In the genomic region with DNA sequence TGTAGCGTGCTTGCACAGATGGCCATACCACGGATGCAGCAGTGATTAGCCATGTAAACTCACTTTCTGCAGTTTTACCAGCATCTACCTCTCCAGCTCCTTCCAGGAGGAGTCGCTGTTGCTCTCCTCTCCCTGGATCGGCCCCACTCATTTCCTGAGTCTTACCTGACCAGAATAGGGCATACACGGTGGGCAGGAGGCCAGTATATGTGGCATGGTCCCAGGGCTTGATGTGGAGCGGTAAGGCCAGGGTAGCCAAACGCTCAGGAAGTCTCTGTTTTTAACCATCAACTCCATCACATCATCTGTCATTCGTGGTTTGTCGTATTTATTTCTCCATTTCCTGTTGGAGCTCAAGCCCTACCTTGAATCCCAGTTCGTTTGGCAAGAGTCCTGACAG, we compare ENCODE assay signal across 1 cellular context.
TF ChIP-seq lines count a peak whose summit lies in the region.

No MANE protein-coding gene starts in this region.

TF ChIP-seq in HepG2, 621 proteins besides CTCF, POLR2A, EP300 and RAD21 (continued from another document):
- TF ChIP-seq, protein P1, sequence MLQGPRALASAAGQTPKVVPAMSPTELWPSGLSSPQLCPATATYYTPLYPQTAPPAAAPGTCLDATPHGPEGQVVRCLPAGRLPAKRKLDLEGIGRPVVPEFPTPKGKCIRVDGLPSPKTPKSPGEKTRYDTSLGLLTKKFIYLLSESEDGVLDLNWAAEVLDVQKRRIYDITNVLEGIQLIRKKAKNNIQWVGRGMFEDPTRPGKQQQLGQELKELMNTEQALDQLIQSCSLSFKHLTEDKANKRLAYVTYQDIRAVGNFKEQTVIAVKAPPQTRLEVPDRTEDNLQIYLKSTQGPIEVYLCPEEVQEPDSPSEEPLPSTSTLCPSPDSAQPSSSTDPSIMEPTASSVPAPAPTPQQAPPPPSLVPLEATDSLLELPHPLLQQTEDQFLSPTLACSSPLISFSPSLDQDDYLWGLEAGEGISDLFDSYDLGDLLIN (CRISPR knock-in tag; IDR thresholded peaks at IDR 0.05; ENCODE audit: borderline replicate concordance): no peak
- TF ChIP-seq ZIK1 (CRISPR knock-in tag; IDR thresholded peaks at IDR 0.05; ENCODE audit: borderline replicate concordance, low read depth): no peak
- 0 out of 2 replicates have a peak, but pooled peaks have one; percentile 23 for TF ChIP-seq ELF1 (CRISPR knock-in tag; IDR thresholded peaks at IDR 0.05)
- no peak for TF ChIP-seq ZNF343 (CRISPR knock-in tag; IDR thresholded peaks at IDR 0.05)
- TF ChIP-seq BCL6 (CRISPR knock-in tag; IDR thresholded peaks at IDR 0.05): 0 out of 2 replicates have a peak, but pooled peaks have one; percentile 24
- TF ChIP-seq, protein P2, sequence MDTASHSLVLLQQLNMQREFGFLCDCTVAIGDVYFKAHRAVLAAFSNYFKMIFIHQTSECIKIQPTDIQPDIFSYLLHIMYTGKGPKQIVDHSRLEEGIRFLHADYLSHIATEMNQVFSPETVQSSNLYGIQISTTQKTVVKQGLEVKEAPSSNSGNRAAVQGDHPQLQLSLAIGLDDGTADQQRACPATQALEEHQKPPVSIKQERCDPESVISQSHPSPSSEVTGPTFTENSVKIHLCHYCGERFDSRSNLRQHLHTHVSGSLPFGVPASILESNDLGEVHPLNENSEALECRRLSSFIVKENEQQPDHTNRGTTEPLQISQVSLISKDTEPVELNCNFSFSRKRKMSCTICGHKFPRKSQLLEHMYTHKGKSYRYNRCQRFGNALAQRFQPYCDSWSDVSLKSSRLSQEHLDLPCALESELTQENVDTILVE (CRISPR knock-in tag; IDR thresholded peaks at IDR 0.05): 0 out of 2 replicates have a peak, but pooled peaks have one; percentile 31
- no peak for TF ChIP-seq PAX8 (CRISPR knock-in tag; IDR thresholded peaks at IDR 0.05; ENCODE audit: borderline replicate concordance)
- TF ChIP-seq ZNF703 (CRISPR knock-in tag; IDR thresholded peaks at IDR 0.05; ENCODE audit: borderline replicate concordance): no peak
- TF ChIP-seq YEATS4 (CRISPR knock-in tag; IDR thresholded peaks at IDR 0.05; ENCODE audit: borderline replicate concordance): no peak
- TF ChIP-seq, protein P3, sequence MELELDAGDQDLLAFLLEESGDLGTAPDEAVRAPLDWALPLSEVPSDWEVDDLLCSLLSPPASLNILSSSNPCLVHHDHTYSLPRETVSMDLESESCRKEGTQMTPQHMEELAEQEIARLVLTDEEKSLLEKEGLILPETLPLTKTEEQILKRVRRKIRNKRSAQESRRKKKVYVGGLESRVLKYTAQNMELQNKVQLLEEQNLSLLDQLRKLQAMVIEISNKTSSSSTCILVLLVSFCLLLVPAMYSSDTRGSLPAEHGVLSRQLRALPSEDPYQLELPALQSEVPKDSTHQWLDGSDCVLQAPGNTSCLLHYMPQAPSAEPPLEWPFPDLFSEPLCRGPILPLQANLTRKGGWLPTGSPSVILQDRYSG (CRISPR knock-in tag; IDR thresholded peaks at IDR 0.05): no peak
- 0 out of 2 replicates have a peak, but pooled peaks have one; percentile 30 for TF ChIP-seq GATAD2A (CRISPR knock-in tag; IDR thresholded peaks at IDR 0.05)
- TF ChIP-seq, protein P4, sequence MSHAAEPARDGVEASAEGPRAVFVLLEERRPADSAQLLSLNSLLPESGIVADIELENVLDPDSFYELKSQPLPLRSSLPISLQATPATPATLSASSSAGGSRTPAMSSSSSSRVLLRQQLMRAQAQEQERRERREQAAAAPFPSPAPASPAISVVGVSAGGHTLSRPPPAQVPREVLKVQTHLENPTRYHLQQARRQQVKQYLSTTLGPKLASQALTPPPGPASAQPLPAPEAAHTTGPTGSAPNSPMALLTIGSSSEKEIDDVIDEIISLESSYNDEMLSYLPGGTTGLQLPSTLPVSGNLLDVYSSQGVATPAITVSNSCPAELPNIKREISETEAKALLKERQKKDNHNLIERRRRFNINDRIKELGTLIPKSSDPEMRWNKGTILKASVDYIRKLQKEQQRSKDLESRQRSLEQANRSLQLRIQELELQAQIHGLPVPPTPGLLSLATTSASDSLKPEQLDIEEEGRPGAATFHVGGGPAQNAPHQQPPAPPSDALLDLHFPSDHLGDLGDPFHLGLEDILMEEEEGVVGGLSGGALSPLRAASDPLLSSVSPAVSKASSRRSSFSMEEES (CRISPR knock-in tag; IDR thresholded peaks at IDR 0.05): no peak
- no peak for TF ChIP-seq ZFP41 (CRISPR knock-in tag; IDR thresholded peaks at IDR 0.05; ENCODE audit: borderline replicate concordance)
- TF ChIP-seq ZNF879 (CRISPR knock-in tag; IDR thresholded peaks at IDR 0.05): no peak
- TF ChIP-seq FOXK2 (IDR thresholded peaks at IDR 0.05): no peak
- TF ChIP-seq TEAD3 (CRISPR knock-in tag; optimal IDR thresholded peaks at IDR 0.05; ENCODE audit: borderline replicate concordance): peak; percentile 70
- TF ChIP-seq, protein P5, sequence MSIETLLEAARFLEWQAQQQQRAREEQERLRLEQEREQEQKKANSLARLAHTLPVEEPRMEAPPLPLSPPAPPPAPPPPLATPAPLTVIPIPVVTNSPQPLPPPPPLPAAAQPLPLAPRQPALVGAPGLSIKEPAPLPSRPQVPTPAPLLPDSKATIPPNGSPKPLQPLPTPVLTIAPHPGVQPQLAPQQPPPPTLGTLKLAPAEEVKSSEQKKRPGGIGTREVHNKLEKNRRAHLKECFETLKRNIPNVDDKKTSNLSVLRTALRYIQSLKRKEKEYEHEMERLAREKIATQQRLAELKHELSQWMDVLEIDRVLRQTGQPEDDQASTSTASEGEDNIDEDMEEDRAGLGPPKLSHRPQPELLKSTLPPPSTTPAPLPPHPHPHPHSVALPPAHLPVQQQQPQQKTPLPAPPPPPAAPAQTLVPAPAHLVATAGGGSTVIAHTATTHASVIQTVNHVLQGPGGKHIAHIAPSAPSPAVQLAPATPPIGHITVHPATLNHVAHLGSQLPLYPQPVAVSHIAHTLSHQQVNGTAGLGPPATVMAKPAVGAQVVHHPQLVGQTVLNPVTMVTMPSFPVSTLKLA (IDR thresholded peaks at IDR 0.05): no peak
- TF ChIP-seq HNF4G (IDR thresholded peaks at IDR 0.05; ENCODE audit: borderline replicate concordance, low read depth, low read length): no peak
- TF ChIP-seq HNF4G (CRISPR knock-in tag; IDR thresholded peaks at IDR 0.05; ENCODE audit: borderline replicate concordance, low read depth): no peak
- no peak for TF ChIP-seq SP2 (CRISPR knock-in tag; IDR thresholded peaks at IDR 0.05)
- TF ChIP-seq SIX4 (CRISPR knock-in tag; IDR thresholded peaks at IDR 0.05): no peak
- TF ChIP-seq IKZF1 (IDR thresholded peaks at IDR 0.05): no peak
- TF ChIP-seq HMG20A (CRISPR knock-in tag; IDR thresholded peaks at IDR 0.05; ENCODE audit: borderline replicate concordance): peak; percentile 36; the same call in 1 of the 2 replicates
- TF ChIP-seq ZZZ3 (CRISPR knock-in tag; IDR thresholded peaks at IDR 0.05; ENCODE audit: borderline replicate concordance): no peak
- no peak for TF ChIP-seq ZMAT3 (CRISPR knock-in tag; conservative IDR thresholded peaks at IDR 0.05)
- peak; percentile 52; the same call in 1 of the 2 replicates for TF ChIP-seq FOSL2 (CRISPR knock-in tag; IDR thresholded peaks at IDR 0.05)
- TF ChIP-seq ELF3 (CRISPR knock-in tag; IDR thresholded peaks at IDR 0.05): peak; percentile 34; the same call in 1 of the 2 replicates
- TF ChIP-seq ZNF614 (CRISPR knock-in tag; IDR thresholded peaks at IDR 0.05; ENCODE audit: borderline replicate concordance): no peak
- peak; percentile 94 for TF ChIP-seq SMC3 (IDR thresholded peaks at IDR 0.05; ENCODE audit: low read length)
